Comparison of ENCODE assay signal across 8 cellular contexts in the genomic region with DNA sequence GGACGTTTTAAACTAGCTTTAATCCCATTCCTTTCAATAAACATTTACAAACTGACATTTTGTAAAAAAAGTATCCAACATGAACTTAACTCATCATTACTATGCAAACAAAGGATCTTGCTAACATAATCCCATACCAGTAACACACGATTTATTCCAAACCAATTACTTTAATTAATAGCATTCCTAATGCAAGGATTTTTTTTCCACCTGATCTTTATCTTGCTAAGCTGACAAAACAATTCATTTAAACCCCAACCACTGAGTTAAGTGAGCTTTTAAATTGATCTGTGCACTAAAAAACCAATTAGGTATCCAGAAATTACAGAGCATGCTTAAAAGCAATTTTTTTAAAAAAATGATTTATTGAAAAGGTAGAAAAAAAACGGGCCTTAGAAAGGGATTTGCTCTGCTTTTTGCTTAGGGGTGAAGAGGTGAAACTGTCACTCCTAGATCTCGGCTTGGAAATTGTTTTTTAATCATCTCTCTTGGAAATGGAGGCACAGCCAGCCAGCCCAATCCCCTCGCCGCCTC. TPM values are rescaled to one million over a fixed set of nuclear protein-coding genes. Genes with fewer than 3 reads are reported as not detected.
DNase-seq lines count a peak whose midpoint lies in the region; ATAC-seq and TF ChIP-seq lines count a peak whose summit lies in the region.

No MANE protein-coding gene starts in this region.

- TF ChIP-seq CTCF in AG09309 (IDR thresholded peaks at IDR 0.05; ENCODE audit: control insufficient read depth, insufficient read depth, low read depth, low read length, missing control alignments): no peak
- TF ChIP-seq CTCF in LNCaP clone FGC (IDR thresholded peaks at IDR 0.05; ENCODE audit: control insufficient read depth, extremely low read depth, insufficient read depth): no peak
- no peak for TF ChIP-seq CTCF in colonic mucosa (IDR thresholded peaks at IDR 0.05)
- no peak for TF ChIP-seq CTCF in GM10266 (IDR thresholded peaks at IDR 0.05; ENCODE audit: control insufficient read depth, insufficient read depth, low read depth, missing control alignments)

- H3K9ac ChIP-seq in colonic mucosa (ENCODE audit: low read depth in 2 of 2, low read length in 2 of 2): peak overlapping the region; percentile 77 to 91

- no peaks in the 10 kb centered on the region for H3K36me3 ChIP-seq in colonic mucosa

- no peaks in the 10 kb centered on the region for H3K4me1 ChIP-seq in colonic mucosa

- no peak for ATAC-seq in naive thymus-derived CD8-positive, alpha-beta T cell
- ATAC-seq in HG02763 (IDR thresholded peaks at IDR 0.05; ENCODE audit: unreplicated experiment): no peak

- intact Hi-C loops in colonic mucosa (cut with DNase I): loop anchor here (5.0 kb wide), 1 partner anchor 64 kb away; no protein-coding TSS in a partner anchor

- DNase-seq in AG09309 (ENCODE audit: low read depth): no peak
- DNase-seq in LNCaP clone FGC (ENCODE audit: low read depth): no peak
- no peak for DNase-seq in colonic mucosa
- peak in 2 of 10 donors; percentile 16 to 23 for DNase-seq in naive thymus-derived CD8-positive, alpha-beta T cell
- DNase-seq in MV-4-11 (lab: John Stamatoyannopoulos, UW): no peak
- no peak for DNase-seq in GM10266 (ENCODE audit: extremely low spot score)
- DNase-seq in RKO (ENCODE audit: low spot score): no peak

- peak overlapping the region; percentile 98 for H3K4me3 ChIP-seq in AG09309 (ENCODE audit: control insufficient read depth, low read depth, low read length)
- peak overlapping the region; percentile 71 for H3K4me3 ChIP-seq in LNCaP clone FGC (ENCODE audit: low read depth, low read length)
- H3K4me3 ChIP-seq in colonic mucosa: peak overlapping the region; percentile 62

- no peaks in the 10 kb centered on the region for H3K27me3 ChIP-seq in colonic mucosa

- H3K4me3 Mint-ChIP-seq in naive thymus-derived CD8-positive, alpha-beta T cell: peak overlapping the region; percentile 85 to 96 (median 91)

- no peaks in the 10 kb centered on the region for H3K9me3 Mint-ChIP-seq in naive thymus-derived CD8-positive, alpha-beta T cell

- POLR2A ChIA-PET in naive thymus-derived CD8-positive, alpha-beta T cell (lab: Charles Lee): interaction anchor here (0.5 to 1.5 kb wide), 3 partner anchors 10 to 84 kb away, joined by 3 to 6 read pairs (median 5); no protein-coding TSS in a partner anchor

- H3K9me3 ChIP-seq in colonic mucosa: no peaks in the 10 kb centered on the region

- peak overlapping the region in 8 of 10 donors; percentile 2 to 92 (median 45) for H3K27ac Mint-ChIP-seq in naive thymus-derived CD8-positive, alpha-beta T cell

- H3K27ac ChIP-seq in colonic mucosa: no peak overlapping the region

- no peaks in the 10 kb centered on the region for H3K27me3 Mint-ChIP-seq in naive thymus-derived CD8-positive, alpha-beta T cell

- peaks cover 15 to 62% (median 56%) of the 10 kb centered on the region in 4 donors for H3K4me1 Mint-ChIP-seq in naive thymus-derived CD8-positive, alpha-beta T cell

- peaks cover 0 to 18% (median 12%) of the 10 kb centered on the region in 3 donors for H3K36me3 Mint-ChIP-seq in naive thymus-derived CD8-positive, alpha-beta T cell

RNA-seq across cellular contexts. Expression of a gene that starts 1.2 kb away (rescaled TPM):
- total RNA-seq in colonic mucosa: 1 to 10 TPM; 5.5 to 9.3 TPM
- total RNA-seq in naive thymus-derived CD8-positive, alpha-beta T cell: 1 to 10 TPM; 4.4 to 4.8 TPM
- polyA plus RNA-seq in naive thymus-derived CD8-positive, alpha-beta T cell: 10 to 100 TPM; 12.1 to 26.1 (median 13.7) TPM
